ENCODE assay signal across 28 cellular contexts in genomic region chr2:120961396-120961795, GRCh38.
"Had no signal": no experiment of that assay in that cellular context is flagged by ENCODE, and none has a peak within 500 bp of the region (broad histone marks: within the 10 kb centered on the region; RNA-seq: fewer than 3 reads in every experiment).

No MANE protein-coding gene starts in this region.

- H3K27ac ChIP-seq: stomach, suprapubic skin, testis, thoracic aorta, thyroid gland, tibial artery, tibial nerve, transverse colon, upper lobe of left lung, upper lobe of right lung, uterus, vagina had no signal

- ATAC-seq: stimulated activated effector memory CD8-positive, alpha-beta T cell treated with anti-CD3 and anti-CD28 coated beads, Interleukin-12 subunit alpha, Interleukin-12 subunit beta, amount 100 ng/mL, for 72 hours; stimulated activated memory B cell treated with anti-CD40 and anti-IgM and Interleukin-4, amounts not matched to agents 10 μg/mL and 1 μg/mL and 100 μg/mL, for 72 hours; stimulated activated naive B cell treated with anti-CD40 and anti-IgM and Interleukin-4, amounts not matched to agents 10 μg/mL and 1 μg/mL and 100 μg/mL, for 72 hours; stimulated activated naive CD8-positive, alpha-beta T cell treated with anti-CD3 and anti-CD28 coated beads, Interleukin-15, amount 100 ng/mL, for 72 hours; stimulated activated naive CD8-positive, alpha-beta T cell treated with anti-CD3 and anti-CD28 coated beads, Interleukin-15, Interleukin-2, amounts not matched to agents 100 U/mL and 50 U/mL, for 24 hours; upper lobe of right lung had no signal

- H3K9me3 Mint-ChIP-seq: stimulated activated memory B cell treated with anti-CD40 and anti-IgM and Interleukin-4, amounts not matched to agents 10 μg/mL and 1 μg/mL and 100 μg/mL, for 72 hours; stimulated activated naive B cell treated with anti-CD40 and anti-IgM and Interleukin-4, amounts not matched to agents 10 μg/mL and 1 μg/mL and 100 μg/mL, for 72 hours; stimulated activated naive CD8-positive, alpha-beta T cell treated with anti-CD3 and anti-CD28 coated beads, Interleukin-15, amount 100 ng/mL, for 72 hours; stimulated activated naive CD8-positive, alpha-beta T cell treated with anti-CD3 and anti-CD28 coated beads, Interleukin-15, Interleukin-2, amounts not matched to agents 100 ng/mL and 50 ng/mL, for 24 hours; type B pancreatic cell had no signal

- H3K4me3 Mint-ChIP-seq: stimulated activated effector memory CD8-positive, alpha-beta T cell treated with anti-CD3 and anti-CD28 coated beads, Interleukin-12 subunit alpha, Interleukin-12 subunit beta, amount 100 ng/mL, for 72 hours; stimulated activated memory B cell treated with anti-CD40 and anti-IgM and Interleukin-4, amounts not matched to agents 10 μg/mL and 1 μg/mL and 100 μg/mL, for 72 hours; stimulated activated naive B cell treated with anti-CD40 and anti-IgM and Interleukin-4, amounts not matched to agents 10 μg/mL and 1 μg/mL and 100 μg/mL, for 72 hours; stimulated activated naive CD8-positive, alpha-beta T cell treated with anti-CD3 and anti-CD28 coated beads, Interleukin-15, amount 100 ng/mL, for 72 hours; stimulated activated naive CD8-positive, alpha-beta T cell treated with anti-CD3 and anti-CD28 coated beads, Interleukin-15, Interleukin-2, amounts not matched to agents 100 ng/mL and 50 ng/mL, for 24 hours; type B pancreatic cell had no signal

- H3K27ac Mint-ChIP-seq: stimulated activated effector memory CD8-positive, alpha-beta T cell treated with anti-CD3 and anti-CD28 coated beads, Interleukin-12 subunit alpha, Interleukin-12 subunit beta, amount 100 ng/mL, for 72 hours; stimulated activated memory B cell treated with anti-CD40 and anti-IgM and Interleukin-4, amounts not matched to agents 10 μg/mL and 1 μg/mL and 100 μg/mL, for 72 hours; stimulated activated naive B cell treated with anti-CD40 and anti-IgM and Interleukin-4, amounts not matched to agents 10 μg/mL and 1 μg/mL and 100 μg/mL, for 72 hours; stimulated activated naive CD8-positive, alpha-beta T cell treated with anti-CD3 and anti-CD28 coated beads, Interleukin-15, amount 100 ng/mL, for 72 hours; stimulated activated naive CD8-positive, alpha-beta T cell treated with anti-CD3 and anti-CD28 coated beads, Interleukin-15, Interleukin-2, amounts not matched to agents 100 ng/mL and 50 ng/mL, for 24 hours; type B pancreatic cell had no signal

- H3K27me3 ChIP-seq: stomach, suprapubic skin, testis, thyroid gland, tibial artery, tibial nerve, transverse colon, upper lobe of left lung, upper lobe of right lung, uterus, vagina had no signal

- H3K27me3 Mint-ChIP-seq: stimulated activated memory B cell treated with anti-CD40 and anti-IgM and Interleukin-4, amounts not matched to agents 10 μg/mL and 1 μg/mL and 100 μg/mL, for 72 hours; stimulated activated naive B cell treated with anti-CD40 and anti-IgM and Interleukin-4, amounts not matched to agents 10 μg/mL and 1 μg/mL and 100 μg/mL, for 72 hours; stimulated activated naive CD8-positive, alpha-beta T cell treated with anti-CD3 and anti-CD28 coated beads, Interleukin-15, amount 100 ng/mL, for 72 hours; stimulated activated naive CD8-positive, alpha-beta T cell treated with anti-CD3 and anti-CD28 coated beads, Interleukin-15, Interleukin-2, amounts not matched to agents 100 ng/mL and 50 ng/mL, for 24 hours had no signal

- H3K9me3 ChIP-seq: stomach, suprapubic skin, testis, thoracic aorta, thyroid gland, tibial artery, tibial nerve, transverse colon, upper lobe of left lung, upper lobe of right lung, uterus, vagina had no signal

- H3K4me3 ChIP-seq: stomach, suprapubic skin, testis, thoracic aorta, thyroid gland, tibial artery, tibial nerve, transverse colon, upper lobe of left lung, upper lobe of right lung, uterus, vagina had no signal

- H3K4me1 ChIP-seq: suprapubic skin, testis, tibial artery, upper lobe of left lung, upper lobe of right lung, uterus, vagina had no signal

- DNase-seq: stimulated activated CD4-positive, alpha-beta T cell treated with anti-CD3 and anti-CD28 coated beads, Interleukin-2, amount 100 ng/mL, for 48 hours; stimulated activated CD4-positive, alpha-beta T cell treated with anti-CD3 and anti-CD28 coated beads, Interleukin-4, amount 100 ng/mL, for 1 hour; stimulated activated CD4-positive, alpha-beta T cell treated with anti-CD3 and anti-CD28 coated beads, Interleukin-4, amount 100 ng/mL, for 24 hours; stimulated activated CD4-positive, alpha-beta T cell treated with anti-CD3 and anti-CD28 coated beads, Interleukin-4, amount 100 ng/mL, for 4 hours; stimulated activated CD8-positive, alpha-beta memory T cell treated with anti-CD3 and anti-CD28 coated beads, Interleukin-4, amount 100 ng/mL, for 48 hours; stimulated activated naive B cell treated with anti-CD40 and anti-IgM and Interleukin-4, amounts not matched to agents 10 μg/mL and 1 μg/mL and 100 μg/mL, for 72 hours; stimulated activated naive CD4-positive, alpha-beta T cell; stimulated activated naive CD4-positive, alpha-beta T cell treated with Interleukin-2 at 50 U/mL for 16 hours; stimulated activated naive CD8-positive, alpha-beta T cell treated with anti-CD3 and anti-CD28 coated beads, Interleukin-15, amount 100 ng/mL, for 72 hours; stimulated activated naive CD8-positive, alpha-beta T cell treated with anti-CD3 and anti-CD28 coated beads, Interleukin-15, Interleukin-2, amounts not matched to agents 100 U/mL and 50 U/mL, for 24 hours; stomach; substantia nigra; testis; thyroid gland; tibial artery; transverse colon; trophoblast cell; upper lobe of left lung; upper lobe of right lung; uterus had no signal

- H3K36me3 ChIP-seq: thoracic aorta, thyroid gland, transverse colon, upper lobe of left lung, upper lobe of right lung, uterus, vagina had no signal

- H3K36me3 Mint-ChIP-seq: stimulated activated effector memory CD8-positive, alpha-beta T cell treated with anti-CD3 and anti-CD28 coated beads, Interleukin-12 subunit alpha, Interleukin-12 subunit beta, amount 100 ng/mL, for 72 hours; stimulated activated memory B cell treated with anti-CD40 and anti-IgM and Interleukin-4, amounts not matched to agents 10 μg/mL and 1 μg/mL and 100 μg/mL, for 72 hours; stimulated activated naive B cell treated with anti-CD40 and anti-IgM and Interleukin-4, amounts not matched to agents 10 μg/mL and 1 μg/mL and 100 μg/mL, for 72 hours had no signal

- H3K4me1 Mint-ChIP-seq: stimulated activated effector memory CD8-positive, alpha-beta T cell treated with anti-CD3 and anti-CD28 coated beads, Interleukin-12 subunit alpha, Interleukin-12 subunit beta, amount 100 ng/mL, for 72 hours; stimulated activated memory B cell treated with anti-CD40 and anti-IgM and Interleukin-4, amounts not matched to agents 10 μg/mL and 1 μg/mL and 100 μg/mL, for 72 hours; stimulated activated naive B cell treated with anti-CD40 and anti-IgM and Interleukin-4, amounts not matched to agents 10 μg/mL and 1 μg/mL and 100 μg/mL, for 72 hours; stimulated activated naive CD8-positive, alpha-beta T cell treated with anti-CD3 and anti-CD28 coated beads, Interleukin-15, amount 100 ng/mL, for 72 hours had no signal
